ENCODE assay signal across 15 cellular contexts in the genomic region with DNA sequence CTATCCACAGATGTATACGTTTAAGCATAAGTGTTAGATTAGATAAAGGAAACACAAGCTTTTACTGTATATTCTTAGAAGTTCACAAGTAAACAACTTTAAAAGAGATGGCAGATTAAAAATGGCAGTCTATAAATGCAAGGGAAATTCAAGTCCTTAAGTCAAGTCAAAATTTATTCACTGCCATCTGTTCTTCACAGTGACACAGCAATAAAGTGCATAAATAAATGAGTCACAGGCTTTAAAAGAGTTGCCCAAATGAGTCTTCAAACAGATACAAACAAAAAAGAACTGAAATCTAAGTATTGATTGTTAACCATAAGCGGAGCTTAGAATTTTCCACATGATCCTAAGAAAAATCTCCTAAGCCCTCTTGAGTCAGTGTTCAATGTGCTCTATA. TPM values are rescaled to one million over a fixed set of nuclear protein-coding genes. Genes with fewer than 3 reads are reported as not detected.
DNase-seq lines count a peak whose midpoint lies in the region; ATAC-seq and TF ChIP-seq lines count a peak whose summit lies in the region.
"Had no signal": no experiment of that assay in that cellular context is flagged by ENCODE, and none has a peak within 500 bp of the region (broad histone marks: within the 10 kb centered on the region; RNA-seq: fewer than 3 reads in every experiment).

No MANE protein-coding gene starts in this region.

- H3K4me3 ChIP-seq in ovary: no peak overlapping the region
- H3K4me3 ChIP-seq: HAP-1, Peyer's patch had no signal

- TF ChIP-seq POLR2A in ovary (IDR thresholded peaks at IDR 0.05): no peak

- TF ChIP-seq EP300 in ovary (IDR thresholded peaks at IDR 0.05): no peak

- H3K36me3 ChIP-seq in ovary: no peaks in the 10 kb centered on the region
- H3K36me3 ChIP-seq: HAP-1, Peyer's patch had no signal

- H3K4me1 ChIP-seq in ovary (ENCODE audit: insufficient read depth): no peaks in the 10 kb centered on the region
- H3K4me1 ChIP-seq: HAP-1, Peyer's patch had no signal

- TF ChIP-seq CTCF in ovary (IDR thresholded peaks at IDR 0.05): no peak

- intact Hi-C loops in ovary (cut with DNase I): no loop called here

- DNase-seq in NCI-H2171 treated with DMSO at 0.1 percent for 48 hours (lab: John Stamatoyannopoulos, UW) (peak; percentile 20), NCI-H2171 (lab: John Stamatoyannopoulos, UW) (no peak), NCI-H460 (ENCODE audit: extremely low read depth, low read depth) (peak; percentile 25), fibroblast of peridontal ligament (ENCODE audit: extremely low read depth) (peak; percentile 14), mucosa of gallbladder (ENCODE audit: low spot score) (no peak), ovary (no peak)
- DNase-seq: EL, NCI-H2107, NCI-H446, NCI-H82, Peyer's patch, SHP77 treated with DMSO at 0.1 percent for 48 hours had no signal

- WGBS in ovary, 3 donors: 45 to 64% (median 55%) methylated on average over 2 of the region's 2 CpGs

- no peaks in the 10 kb centered on the region for H3K9me3 ChIP-seq in ovary
- H3K9me3 ChIP-seq: HAP-1, Peyer's patch had no signal

- H3K27ac ChIP-seq in ovary: no peak overlapping the region
- H3K27ac ChIP-seq: Peyer's patch had no signal

- ATAC-seq in HG03175 (IDR thresholded peaks at IDR 0.05; ENCODE audit: unreplicated experiment) (no peak), HG02798 (IDR thresholded peaks at IDR 0.05; ENCODE audit: poor library complexity, unreplicated experiment) (no peak)

- no peaks in the 10 kb centered on the region for H3K27me3 ChIP-seq in ovary
- H3K27me3 ChIP-seq: Peyer's patch had no signal

RNA-seq across cellular contexts. Expression of a gene that starts 50.0 kb away (rescaled TPM):
- 0.14 and 0.15 TPM in 2 replicates for total RNA-seq in NCI-H460 (2014; rRNA removed; shearing (Covaris generic))
- polyA plus RNA-seq in NCI-H460 (2014; cell fraction: nucleus; rRNA removed): 0.04 TPM in 1 of 2 replicates, not detected in the other
- total RNA-seq in mucosa of gallbladder (1.4 TPM), ovary (under 1 TPM in 2 of 7 donors, not detected in 5; 0.11 to 0.46 TPM)
- polyA plus RNA-seq in ovary: not detected

Comparison
In these comparisons a context has a peak if more than half of its experiments do, and no peak if none do; other contexts are left out.
1. DNase-seq: peak in NCI-H2171 treated with DMSO at 0.1 percent for 48 hours (single experiment), NCI-H460 (single experiment) and fibroblast of peridontal ligament (single experiment); none in NCI-H2171 (single experiment), mucosa of gallbladder (single experiment) and ovary (0 of 5).